ENCODE assay signal across 1 cellular context in the genomic region with DNA sequence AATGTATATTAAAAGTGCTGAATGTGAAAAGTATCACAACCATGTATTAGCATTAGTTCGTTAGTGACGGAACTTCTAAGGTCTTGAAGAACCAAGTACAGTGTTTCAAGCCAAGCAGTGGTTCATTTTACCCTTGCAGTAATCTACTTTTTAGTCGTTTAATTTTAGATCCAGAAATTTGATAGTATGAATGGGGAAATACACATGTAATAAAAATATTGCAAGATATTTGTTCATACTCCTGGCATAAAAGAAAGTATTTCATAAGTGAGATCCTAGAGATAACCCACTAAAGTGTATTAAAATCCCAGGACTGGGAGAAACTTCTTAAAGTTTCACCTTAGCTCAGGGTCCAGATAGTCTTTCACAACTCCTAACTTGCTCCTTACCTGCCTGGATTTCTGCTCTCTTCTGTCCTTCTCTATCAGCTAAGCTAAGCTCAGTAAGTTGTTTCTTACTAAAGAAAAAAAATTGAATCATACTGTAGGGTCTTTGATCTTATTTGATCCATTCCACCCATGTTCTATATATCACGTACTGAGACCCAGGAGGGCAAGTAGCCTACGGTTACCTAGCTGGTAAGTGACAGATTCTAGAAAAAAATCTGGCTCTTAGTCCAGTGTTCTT.
TF ChIP-seq lines count a peak whose summit lies in the region.

No MANE protein-coding gene starts in this region.

TF ChIP-seq in HCT116, 20 proteins besides CTCF, POLR2A, EP300 and RAD21 (continued from another document):
- no peak for TF ChIP-seq ZNF274 (IDR thresholded peaks at IDR 0.05; ENCODE audit: low read depth, low read length)
- TF ChIP-seq, protein P1, sequence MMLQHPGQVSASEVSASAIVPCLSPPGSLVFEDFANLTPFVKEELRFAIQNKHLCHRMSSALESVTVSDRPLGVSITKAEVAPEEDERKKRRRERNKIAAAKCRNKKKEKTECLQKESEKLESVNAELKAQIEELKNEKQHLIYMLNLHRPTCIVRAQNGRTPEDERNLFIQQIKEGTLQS (IDR thresholded peaks at IDR 0.05), result no peak
- TF ChIP-seq EZH2 (IDR thresholded peaks at IDR 0.05), result no peak
- TF ChIP-seq, protein P2, sequence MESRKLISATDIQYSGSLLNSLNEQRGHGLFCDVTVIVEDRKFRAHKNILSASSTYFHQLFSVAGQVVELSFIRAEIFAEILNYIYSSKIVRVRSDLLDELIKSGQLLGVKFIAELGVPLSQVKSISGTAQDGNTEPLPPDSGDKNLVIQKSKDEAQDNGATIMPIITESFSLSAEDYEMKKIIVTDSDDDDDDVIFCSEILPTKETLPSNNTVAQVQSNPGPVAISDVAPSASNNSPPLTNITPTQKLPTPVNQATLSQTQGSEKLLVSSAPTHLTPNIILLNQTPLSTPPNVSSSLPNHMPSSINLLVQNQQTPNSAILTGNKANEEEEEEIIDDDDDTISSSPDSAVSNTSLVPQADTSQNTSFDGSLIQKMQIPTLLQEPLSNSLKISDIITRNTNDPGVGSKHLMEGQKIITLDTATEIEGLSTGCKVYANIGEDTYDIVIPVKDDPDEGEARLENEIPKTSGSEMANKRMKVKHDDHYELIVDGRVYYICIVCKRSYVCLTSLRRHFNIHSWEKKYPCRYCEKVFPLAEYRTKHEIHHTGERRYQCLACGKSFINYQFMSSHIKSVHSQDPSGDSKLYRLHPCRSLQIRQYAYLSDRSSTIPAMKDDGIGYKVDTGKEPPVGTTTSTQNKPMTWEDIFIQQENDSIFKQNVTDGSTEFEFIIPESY (IDR thresholded peaks at IDR 0.05; ENCODE audit: extremely low read depth, insufficient replicate concordance, low read length), result no peak
